In genomic region chr4:86556791-86557415, GRCh38 we compare ENCODE assay signal across 9 cellular contexts.
DNase-seq lines count a peak whose midpoint lies in the region; ATAC-seq and TF ChIP-seq lines count a peak whose summit lies in the region.
"Had no signal": no experiment of that assay in that cellular context is flagged by ENCODE, and none has a peak within 500 bp of the region (broad histone marks: within the 10 kb centered on the region; RNA-seq: fewer than 3 reads in every experiment).

No MANE protein-coding gene starts in this region.

- no peak for TF ChIP-seq CTCF in RWPE2 (IDR thresholded peaks at IDR 0.05; ENCODE audit: poor library complexity, severe bottlenecking)

- H3K4me3 ChIP-seq in RWPE2 (ENCODE audit: severe bottlenecking) = no peak overlapping the region

- no peaks in the 10 kb centered on the region for H3K36me3 ChIP-seq in RWPE2 (ENCODE audit: low read depth)

- no peak for DNase-seq in RWPE2 (ENCODE audit: low spot score)
- peak; percentile 35 for DNase-seq in kidney glomerular epithelial cell (lab: John Stamatoyannopoulos, UW)
- DNase-seq in activated CD4-positive, alpha-beta T cell treated with anti-CD3 and anti-CD28 coated beads, Interleukin-2, amount 50 U/mL, for 48 hours = no peak
- no peak for DNase-seq in nucleus accumbens (lab: John Stamatoyannopoulos, UW)
- DNase-seq: GDM1 had no signal

- ATAC-seq in GM18511 (IDR thresholded peaks at IDR 0.05; ENCODE audit: unreplicated experiment) (peak; percentile 50), HG02885 (IDR thresholded peaks at IDR 0.05; ENCODE audit: poor library complexity, unreplicated experiment) (peak; percentile 41), RWPE2 (ENCODE audit: low read depth) (peak; percentile 34; the same call in 1 of the 3 replicates), GM19397 (IDR thresholded peaks at IDR 0.05; ENCODE audit: unreplicated experiment) (no peak), GM21619 (IDR thresholded peaks at IDR 0.05; ENCODE audit: unreplicated experiment) (no peak)

- peak overlapping the region; percentile 69 for H3K27ac ChIP-seq in RWPE2 (ENCODE audit: poor library complexity, severe bottlenecking)

- no peaks in the 10 kb centered on the region for H3K27me3 ChIP-seq in RWPE2 (ENCODE audit: insufficient read depth, poor library complexity, severe bottlenecking)

- no peaks in the 10 kb centered on the region for H3K9me3 ChIP-seq in RWPE2 (ENCODE audit: severe bottlenecking)

- H3K4me1 ChIP-seq in RWPE2 (ENCODE audit: insufficient read depth, poor library complexity, severe bottlenecking) = peaks cover 41% of the 10 kb centered on the region

Comparison
In these comparisons a context has a peak if more than half of its experiments do, and no peak if none do; other contexts are left out.
1. ATAC-seq: peak in GM18511 (single experiment), HG02885 (single experiment) and RWPE2 (single experiment); none in GM19397 (single experiment) and GM21619 (single experiment).